In the genomic region with DNA sequence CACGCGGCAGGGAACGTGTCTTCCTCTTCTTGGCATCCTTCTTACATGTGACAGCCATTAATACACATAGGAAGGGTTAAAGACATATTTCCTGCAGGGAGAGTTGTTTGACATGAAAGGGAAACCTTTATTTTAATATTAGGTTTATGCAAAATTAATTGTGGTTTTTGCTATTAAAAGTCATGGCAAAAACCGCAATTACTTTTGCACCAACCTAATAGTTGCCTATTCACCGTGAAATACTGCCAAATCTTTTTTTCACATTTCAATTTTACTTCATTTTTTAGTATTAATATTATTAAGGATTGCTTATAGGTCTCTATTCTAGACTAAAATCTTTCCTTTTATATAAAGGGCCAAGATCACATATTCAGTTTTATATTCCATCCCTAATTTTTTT, we compare ENCODE assay signal across 1 cellular context.
TF ChIP-seq lines count a peak whose summit lies in the region.

No MANE protein-coding gene starts in this region.

TF ChIP-seq in HepG2, 621 proteins besides CTCF, POLR2A, EP300 and RAD21:
- TF ChIP-seq, protein P1, sequence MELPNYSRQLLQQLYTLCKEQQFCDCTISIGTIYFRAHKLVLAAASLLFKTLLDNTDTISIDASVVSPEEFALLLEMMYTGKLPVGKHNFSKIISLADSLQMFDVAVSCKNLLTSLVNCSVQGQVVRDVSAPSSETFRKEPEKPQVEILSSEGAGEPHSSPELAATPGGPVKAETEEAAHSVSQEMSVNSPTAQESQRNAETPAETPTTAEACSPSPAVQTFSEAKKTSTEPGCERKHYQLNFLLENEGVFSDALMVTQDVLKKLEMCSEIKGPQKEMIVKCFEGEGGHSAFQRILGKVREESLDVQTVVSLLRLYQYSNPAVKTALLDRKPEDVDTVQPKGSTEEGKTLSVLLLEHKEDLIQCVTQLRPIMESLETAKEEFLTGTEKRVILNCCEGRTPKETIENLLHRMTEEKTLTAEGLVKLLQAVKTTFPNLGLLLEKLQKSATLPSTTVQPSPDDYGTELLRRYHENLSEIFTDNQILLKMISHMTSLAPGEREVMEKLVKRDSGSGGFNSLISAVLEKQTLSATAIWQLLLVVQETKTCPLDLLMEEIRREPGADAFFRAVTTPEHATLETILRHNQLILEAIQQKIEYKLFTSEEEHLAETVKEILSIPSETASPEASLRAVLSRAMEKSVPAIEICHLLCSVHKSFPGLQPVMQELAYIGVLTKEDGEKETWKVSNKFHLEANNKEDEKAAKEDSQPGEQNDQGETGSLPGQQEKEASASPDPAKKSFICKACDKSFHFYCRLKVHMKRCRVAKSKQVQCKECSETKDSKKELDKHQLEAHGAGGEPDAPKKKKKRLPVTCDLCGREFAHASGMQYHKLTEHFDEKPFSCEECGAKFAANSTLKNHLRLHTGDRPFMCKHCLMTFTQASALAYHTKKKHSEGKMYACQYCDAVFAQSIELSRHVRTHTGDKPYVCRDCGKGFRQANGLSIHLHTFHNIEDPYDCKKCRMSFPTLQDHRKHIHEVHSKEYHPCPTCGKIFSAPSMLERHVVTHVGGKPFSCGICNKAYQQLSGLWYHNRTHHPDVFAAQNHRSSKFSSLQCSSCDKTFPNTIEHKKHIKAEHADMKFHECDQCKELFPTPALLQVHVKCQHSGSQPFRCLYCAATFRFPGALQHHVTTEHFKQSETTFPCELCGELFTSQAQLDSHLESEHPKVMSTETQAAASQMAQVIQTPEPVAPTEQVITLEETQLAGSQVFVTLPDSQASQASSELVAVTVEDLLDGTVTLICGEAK (IDR thresholded peaks at IDR 0.05) = peak; percentile 84
- TF ChIP-seq, protein P1 (CRISPR knock-in tag; IDR thresholded peaks at IDR 0.05) = no peak
- TF ChIP-seq, protein P2, sequence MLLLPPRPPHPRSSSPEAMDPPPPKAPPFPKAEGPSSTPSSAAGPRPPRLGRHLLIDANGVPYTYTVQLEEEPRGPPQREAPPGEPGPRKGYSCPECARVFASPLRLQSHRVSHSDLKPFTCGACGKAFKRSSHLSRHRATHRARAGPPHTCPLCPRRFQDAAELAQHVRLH (CRISPR knock-in tag; IDR thresholded peaks at IDR 0.05; ENCODE audit: borderline replicate concordance, low read depth) = no peak
- TF ChIP-seq ZNF326 (CRISPR knock-in tag; IDR thresholded peaks at IDR 0.05; ENCODE audit: borderline replicate concordance) = no peak
- no peak for TF ChIP-seq HDAC6 (IDR thresholded peaks at IDR 0.05; ENCODE audit: low read depth, low read length)
TF ChIP-seq in HepG2: peak in this region for 1.
